21 cellular contexts compared by ENCODE assay signal in the genomic region with DNA sequence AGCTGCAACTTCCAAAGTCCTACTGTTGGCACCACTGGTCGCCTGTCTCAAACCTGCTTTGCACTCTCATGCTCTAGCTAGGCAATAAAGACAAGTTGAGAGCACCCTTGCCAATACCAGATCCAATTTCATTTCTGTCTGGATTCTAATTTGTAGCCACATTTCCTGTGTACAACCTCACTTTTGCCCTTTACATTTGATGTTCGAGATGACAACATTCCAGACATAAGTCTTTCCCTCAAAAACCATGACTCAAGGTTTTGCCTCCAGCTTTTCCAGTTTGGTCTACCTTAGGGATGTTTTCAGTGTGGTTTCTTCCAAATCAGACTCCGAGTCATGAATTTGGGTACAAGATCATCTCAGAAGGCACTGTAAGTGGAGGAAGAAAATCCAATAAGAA.
DNase-seq lines count a peak whose midpoint lies in the region; ATAC-seq and TF ChIP-seq lines count a peak whose summit lies in the region.
"Had no signal": no experiment of that assay in that cellular context is flagged by ENCODE, and none has a peak within 500 bp of the region (broad histone marks: within the 10 kb centered on the region; RNA-seq: fewer than 3 reads in every experiment).

No MANE protein-coding gene starts in this region.

- no peak overlapping the region for H3K4me3 ChIP-seq in astrocyte of the cerebellum (ENCODE audit: low read depth, low read length)
- H3K4me3 ChIP-seq: BLaER1, GM12878, SK-N-MC had no signal

- DNase-seq in AG08395 (ENCODE audit: low spot score) (peak; percentile 10), LHCN-M2 (ENCODE audit: low read depth) (peak; percentile 45), astrocyte of the cerebellum (ENCODE audit: low read depth) (peak; percentile 11), non-pigmented ciliary epithelial cell (ENCODE audit: low read depth) (peak; percentile 46), RPMI8226 (no peak), HCEC 1CT (no peak), HuH-7 (ENCODE audit: low spot score) (no peak)
- DNase-seq: 8988T; ACHN; CD4-positive, alpha-beta T cell; NCI-H1105 treated with DMSO at 0.1 percent for 48 hours; NCI-H146; NCI-H1930; NCI-H2107; NCI-H526 treated with DMSO at 0.1 percent for 48 hours; SIG-M5 had no signal

- TF ChIP-seq CTCF in astrocyte of the cerebellum (IDR thresholded peaks at IDR 0.05; ENCODE audit: low read depth, low read length, missing control alignments), result no peak

- no peak for ATAC-seq in HG03565 (IDR thresholded peaks at IDR 0.05; ENCODE audit: unreplicated experiment)
- ATAC-seq: GM12878, HCT116 had no signal

- in situ Hi-C loops in astrocyte of the cerebellum (cut with HindIII; ENCODE audit: low sequenced_read_pairs), result no loop called here

Comparison
In these comparisons a context has a peak if more than half of its experiments do, and no peak if none do; other contexts are left out.
1. DNase-seq: peak in AG08395 (single experiment), LHCN-M2 (single experiment), astrocyte of the cerebellum (single experiment) and non-pigmented ciliary epithelial cell (single experiment); none in RPMI8226 (single experiment), HCEC 1CT (single experiment) and HuH-7 (single experiment).